8 cellular contexts compared by ENCODE assay signal in genomic region chr17:1197781-1198490, GRCh38. TPM values are rescaled to one million over a fixed set of nuclear protein-coding genes. Genes with fewer than 3 reads are reported as not detected.
DNase-seq lines count a peak whose midpoint lies in the region; ATAC-seq and TF ChIP-seq lines count a peak whose summit lies in the region.

No MANE protein-coding gene starts in this region.

- H3K4me2 ChIP-seq in hepatocyte: peak overlapping the region; percentile 56

- no peak overlapping the region for H3K4me3 ChIP-seq in CD4-positive, CD25-positive, alpha-beta regulatory T cell (ENCODE audit: low read depth, low read length)
- H3K4me3 ChIP-seq in hepatocyte: no peak overlapping the region

- no peaks in the 10 kb centered on the region for H3K9me3 ChIP-seq in CD4-positive, CD25-positive, alpha-beta regulatory T cell (ENCODE audit: control insufficient read depth in 2 of 2, low read length in 2 of 2)
- no peaks in the 10 kb centered on the region for H3K9me3 ChIP-seq in hepatocyte (ENCODE audit: low read depth)

- peak; percentile 66 to 68 for ATAC-seq in CD4-positive, CD25-positive, alpha-beta regulatory T cell (ENCODE audit: low read depth in 2 of 2)

- H3K4me3 Mint-ChIP-seq in CD4-positive, CD25-positive, alpha-beta regulatory T cell: peak overlapping the region in 1 of 4 donors; percentile 19
- no peak overlapping the region for H3K4me3 Mint-ChIP-seq in activated T-helper 2 cell treated with anti-CD3 and anti-CD28 coated beads, Interferon-gamma antibody, Interleukin-2, Interleukin-4, amounts not matched to agents 10 μg/mL and 5 μg/mL and 100 μg/mL, durations not matched to agents 14 hours and 24 hours and 36 hours (ENCODE audit: low read depth)

- no peaks in the 10 kb centered on the region for H3K9me3 Mint-ChIP-seq in CD4-positive, CD25-positive, alpha-beta regulatory T cell
- H3K9me3 Mint-ChIP-seq in activated T-helper 2 cell treated with anti-CD3 and anti-CD28 coated beads, Interferon-gamma antibody, Interleukin-2, Interleukin-4, amounts not matched to agents 10 μg/mL and 5 μg/mL and 100 μg/mL, durations not matched to agents 14 hours and 24 hours and 36 hours: no peaks in the 10 kb centered on the region

- no peak for TF ChIP-seq CTCF in GM20000 (IDR thresholded peaks at IDR 0.05; ENCODE audit: extremely low read depth, missing control alignments)
- no peak for TF ChIP-seq CTCF in hepatocyte (IDR thresholded peaks at IDR 0.05; ENCODE audit: poor library complexity)

- H3K36me3 Mint-ChIP-seq in CD4-positive, CD25-positive, alpha-beta regulatory T cell: no peaks in the 10 kb centered on the region
- no peaks in the 10 kb centered on the region for H3K36me3 Mint-ChIP-seq in activated T-helper 2 cell treated with anti-CD3 and anti-CD28 coated beads, Interferon-gamma antibody, Interleukin-2, Interleukin-4, amounts not matched to agents 10 μg/mL and 5 μg/mL and 100 μg/mL, durations not matched to agents 14 hours and 24 hours and 36 hours (ENCODE audit: low read depth)

- H3K4me1 Mint-ChIP-seq in CD4-positive, CD25-positive, alpha-beta regulatory T cell: peaks cover 2 to 35% (median 14%) of the 10 kb centered on the region in 4 donors
- peaks cover 47% of the 10 kb centered on the region for H3K4me1 Mint-ChIP-seq in activated T-helper 2 cell treated with anti-CD3 and anti-CD28 coated beads, Interferon-gamma antibody, Interleukin-2, Interleukin-4, amounts not matched to agents 10 μg/mL and 5 μg/mL and 100 μg/mL, durations not matched to agents 14 hours and 24 hours and 36 hours (ENCODE audit: low read depth)

- H3K27me3 ChIP-seq in CD4-positive, CD25-positive, alpha-beta regulatory T cell (ENCODE audit: control insufficient read depth, insufficient read depth, low read length): no peaks in the 10 kb centered on the region
- no peaks in the 10 kb centered on the region for H3K27me3 ChIP-seq in hepatocyte

- no peak overlapping the region for H3K27ac ChIP-seq in CD4-positive, CD25-positive, alpha-beta regulatory T cell (ENCODE audit: insufficient read depth, low read length, poor library complexity, severe bottlenecking)
- peak overlapping the region; percentile 87 for H3K27ac ChIP-seq in hepatocyte

- no peaks in the 10 kb centered on the region for H3K9me2 ChIP-seq in hepatocyte (replicated peaks; ENCODE audit: insufficient read depth)

- H4K20me1 ChIP-seq in hepatocyte (ENCODE audit: insufficient read depth, poor library complexity, severe bottlenecking): no peaks in the 10 kb centered on the region

- intact Hi-C loops in activated T-helper 2 cell treated with anti-CD3 and anti-CD28 coated beads, Interferon-gamma antibody, Interleukin-2, Interleukin-4, amounts not matched to agents 10 μg/mL and 5 μg/mL and 100 μg/mL, durations not matched to agents 14 hours and 24 hours and 36 hours (cut with micrococcal nuclease): no loop called here

- peaks cover 17% of the 10 kb centered on the region for H3K4me1 ChIP-seq in CD4-positive, CD25-positive, alpha-beta regulatory T cell (ENCODE audit: control insufficient read depth, insufficient read depth, low read length, poor library complexity, severe bottlenecking)
- H3K4me1 ChIP-seq in hepatocyte (ENCODE audit: insufficient read depth): peaks cover 11% of the 10 kb centered on the region

- H3K27ac Mint-ChIP-seq in CD4-positive, CD25-positive, alpha-beta regulatory T cell: peak overlapping the region in 1 of 3 donors; percentile 43
- H3K27ac Mint-ChIP-seq in activated T-helper 2 cell treated with anti-CD3 and anti-CD28 coated beads, Interferon-gamma antibody, Interleukin-2, Interleukin-4, amounts not matched to agents 10 μg/mL and 5 μg/mL and 100 μg/mL, durations not matched to agents 14 hours and 24 hours and 36 hours: peak overlapping the region; percentile 73

- H3K79me2 ChIP-seq in hepatocyte: no peaks in the 10 kb centered on the region

- 65% methylated on average over 17 of the region's 17 CpGs for WGBS in hepatocyte (ENCODE audit: low lambda C conversion rate, missing lambda C conversion rate)

- no peak overlapping the region for H2AFZ ChIP-seq in hepatocyte

- H3K27me3 Mint-ChIP-seq in CD4-positive, CD25-positive, alpha-beta regulatory T cell: peaks cover 12% of the 10 kb centered on the region
- peaks cover 1% of the 10 kb centered on the region for H3K27me3 Mint-ChIP-seq in activated T-helper 2 cell treated with anti-CD3 and anti-CD28 coated beads, Interferon-gamma antibody, Interleukin-2, Interleukin-4, amounts not matched to agents 10 μg/mL and 5 μg/mL and 100 μg/mL, durations not matched to agents 14 hours and 24 hours and 36 hours (ENCODE audit: low read depth)

- peak in 1 of 3 donors; percentile 52 for DNase-seq in CD4-positive, CD25-positive, alpha-beta regulatory T cell
- DNase-seq in GM20000 (ENCODE audit: low spot score) (peak; percentile 85), NAMALWA (ENCODE audit: low spot score) (peak; percentile 90), hepatocyte (ENCODE audit: low spot score) (peak; percentile 50), SHP77 (lab: John Stamatoyannopoulos, UW) (no peak), NCI-H2107 (lab: John Stamatoyannopoulos, UW) (no peak)
- peak; percentile 66 for DNase-seq in activated T-helper 2 cell treated with anti-CD3 and anti-CD28 coated beads, Interferon-gamma antibody, Interleukin-2, Interleukin-4, amounts not matched to agents 10 μg/mL and 5 μg/mL and 100 μg/mL, durations not matched to agents 14 hours and 24 hours and 36 hours (ENCODE audit: low spot score)
- peak; percentile 28 to 56 for DNase-seq in stimulated activated CD8-positive, alpha-beta memory T cell treated with anti-CD3 and anti-CD28 coated beads, Interleukin-4, amount 100 ng/mL, for 4 hours (ENCODE audit: low read depth in 2 of 2, low spot score in 1 of 2)

- H3K36me3 ChIP-seq in CD4-positive, CD25-positive, alpha-beta regulatory T cell (ENCODE audit: control insufficient read depth, insufficient read depth, low read length): no peaks in the 10 kb centered on the region
- H3K36me3 ChIP-seq in hepatocyte (replicated peaks; ENCODE audit: insufficient read depth, low read depth): no peaks in the 10 kb centered on the region

RNA-seq across cellular contexts. Expression of gene ABR, which starts 18.2 kb away (rescaled TPM):
- 116 TPM for total RNA-seq in CD4-positive, CD25-positive, alpha-beta regulatory T cell
- polyA plus RNA-seq in CD4-positive, CD25-positive, alpha-beta regulatory T cell: 10 to 100 TPM; 13.2 to 21.2 (median 17.4) TPM
- 69.3 and 75.3 TPM in 2 replicates for total RNA-seq in activated T-helper 2 cell treated with anti-CD3 and anti-CD28 coated beads, Interferon-gamma antibody, Interleukin-2, Interleukin-4, amounts not matched to agents 10 μg/mL and 5 μg/mL and 100 μg/mL, durations not matched to agents 14 hours and 24 hours and 36 hours
- 51.5 and 130 TPM in 2 replicates for total RNA-seq in hepatocyte
- 26.8 and 29.5 TPM in 2 replicates for polyA plus RNA-seq in hepatocyte

Comparison
In these comparisons a context has a peak if more than half of its experiments do, and no peak if none do; other contexts are left out.
1. DNase-seq: peak in GM20000 (single experiment), NAMALWA (single experiment), activated T-helper 2 cell treated with anti-CD3 and anti-CD28 coated beads, Interferon-gamma antibody, Interleukin-2, Interleukin-4, amounts not matched to agents 10 μg/mL and 5 μg/mL and 100 μg/mL, durations not matched to agents 14 hours and 24 hours and 36 hours (single experiment), hepatocyte (single experiment) and stimulated activated CD8-positive, alpha-beta memory T cell treated with anti-CD3 and anti-CD28 coated beads, Interleukin-4, amount 100 ng/mL, for 4 hours (2 of 2); none in SHP77 (0 of 2) and NCI-H2107 (single experiment).